In genomic region chr11:12281571-12282478, GRCh38 we compare ENCODE assay signal across 8 cellular contexts.
A peak's percentile ranks its signal among the peaks of the same experiment; 100 is the strongest.
DNase-seq lines count a peak whose midpoint lies in the region; ATAC-seq and TF ChIP-seq lines count a peak whose summit lies in the region.

No MANE protein-coding gene starts in this region.

- no peaks in the 10 kb centered on the region for H3K36me3 Mint-ChIP-seq in activated T-cell treated with anti-CD3 and anti-CD28 coated beads, Interleukin-2, amount 50 U/mL, for 24 hours (ENCODE audit: low read depth)
- H3K36me3 Mint-ChIP-seq in nephron progenitor cell (ENCODE audit: low read depth), result no peaks in the 10 kb centered on the region

- H3K9ac ChIP-seq in fibroblast of lung (ENCODE audit: insufficient read depth, low read length), result no peak overlapping the region

- H3K36me3 ChIP-seq in Panc1 (ENCODE audit: control insufficient read depth, insufficient read depth, low read length), result no peaks in the 10 kb centered on the region
- H3K36me3 ChIP-seq in fibroblast of lung (ENCODE audit: control insufficient read depth, insufficient read depth, low read length), result no peaks in the 10 kb centered on the region

- no peak overlapping the region for H3K4me3 Mint-ChIP-seq in activated T-cell treated with anti-CD3 and anti-CD28 coated beads, Interleukin-2, amount 50 U/mL, for 24 hours
- no peak overlapping the region for H3K4me3 Mint-ChIP-seq in nephron progenitor cell

- intact Hi-C loops in Panc1 (cut with micrococcal nuclease; ENCODE audit: unreplicated experiment), result loop anchor here (1.0 to 5.0 kb wide), 2 partner anchors 235 to 485 kb away; no protein-coding TSS in a partner anchor

- peak overlapping the region; percentile 45 for H3K27ac Mint-ChIP-seq in activated T-cell treated with anti-CD3 and anti-CD28 coated beads, Interleukin-2, amount 50 U/mL, for 24 hours
- no peak overlapping the region for H3K27ac Mint-ChIP-seq in nephron progenitor cell

- no peaks in the 10 kb centered on the region for H3K9me3 Mint-ChIP-seq in activated T-cell treated with anti-CD3 and anti-CD28 coated beads, Interleukin-2, amount 50 U/mL, for 24 hours
- no peaks in the 10 kb centered on the region for H3K9me3 Mint-ChIP-seq in nephron progenitor cell

- POLR2A ChIA-PET in Panc1 (lab: Charles Lee), result interaction anchor here (0.7 kb wide), 1 partner anchor 838 kb away, joined by 4 read pairs; no protein-coding TSS in a partner anchor

- in situ Hi-C loops in Panc1 (cut with HindIII; ENCODE audit: low pct_unique_long_range_greater_than_20kb, low sequenced_read_pairs), result no loop called here

- H3K9me3 ChIP-seq in Panc1 (ENCODE audit: control insufficient read depth, insufficient read depth, low read depth, low read length), result no peaks in the 10 kb centered on the region
- H3K9me3 ChIP-seq in fibroblast of lung (ENCODE audit: control insufficient read depth, insufficient read depth, low read depth, low read length), result no peaks in the 10 kb centered on the region

- CTCF ChIA-PET in Panc1 (lab: Charles Lee), result interaction anchor here (0.6 to 1.2 kb wide), 12 partner anchors 15 to 390 kb away, joined by 3 to 12 read pairs (median 3); no protein-coding TSS in a partner anchor

- peak overlapping the region; percentile 30 for H2AFZ ChIP-seq in fibroblast of lung (ENCODE audit: low read length)

- H3K4me3 ChIP-seq in HL-60 (replicated peaks; ENCODE audit: insufficient read depth, low read length) (no peak overlapping the region), Panc1 (ENCODE audit: low read depth in 2 of 2, low read length in 2 of 2) (no peak overlapping the region), fibroblast of lung (replicated peaks in 1 of 4; ENCODE audit: control extremely low read depth in 1 of 4, insufficient read depth in 1 of 4, low read depth in 3 of 4, low read length in 4 of 4) (no peak overlapping the region)

- no peak overlapping the region for H3K4me2 ChIP-seq in fibroblast of lung (ENCODE audit: extremely low read depth, insufficient read depth, low read length)

- no peaks in the 10 kb centered on the region for H3K27me3 Mint-ChIP-seq in activated T-cell treated with anti-CD3 and anti-CD28 coated beads, Interleukin-2, amount 50 U/mL, for 24 hours
- peaks cover 41% of the 10 kb centered on the region for H3K27me3 Mint-ChIP-seq in nephron progenitor cell (ENCODE audit: low read depth, poor library complexity)

- H3K27me3 ChIP-seq in HL-60 (ENCODE audit: insufficient read depth, poor library complexity, severe bottlenecking) (no peaks in the 10 kb centered on the region), Panc1 (ENCODE audit: control insufficient read depth, insufficient read depth, low read length) (no peaks in the 10 kb centered on the region), fibroblast of lung (ENCODE audit: control insufficient read depth, insufficient read depth, low read length) (no peaks in the 10 kb centered on the region)

- H3K79me2 ChIP-seq in fibroblast of lung (ENCODE audit: control insufficient read depth, insufficient read depth, low read length), result no peaks in the 10 kb centered on the region

- peaks cover 25% of the 10 kb centered on the region for H3K4me1 ChIP-seq in Panc1 (ENCODE audit: control insufficient read depth, insufficient read depth, low read length)
- peaks cover 36% of the 10 kb centered on the region for H3K4me1 ChIP-seq in fibroblast of lung (ENCODE audit: control insufficient read depth, extremely low read depth, insufficient read depth, low read length)

- H3K27ac ChIP-seq in HL-60 (replicated peaks) (no peak overlapping the region), Panc1 (ENCODE audit: low read length) (peak overlapping the region; percentile 56), fibroblast of lung (ENCODE audit: insufficient read depth, low read length) (peak overlapping the region; percentile 36)

- peak; percentile 89 for DNase-seq in ELF-1 (ENCODE audit: low read depth, low spot score)
- peak; percentile 52 to 74 for DNase-seq in HL-60 (ENCODE audit: low read depth in 1 of 2, low spot score in 1 of 2)
- peak; percentile 67 for DNase-seq in Panc1 (ENCODE audit: low read depth, low spot score)
- DNase-seq in activated T-cell treated with anti-CD3 and anti-CD28 coated beads, Interleukin-2, amount 50 U/mL, for 24 hours, result peak; percentile 85
- peak; percentile 75 to 85 for DNase-seq in fibroblast of lung (ENCODE audit: low read depth in 2 of 2)
- peak; percentile 89 for DNase-seq in nephron progenitor cell
- peak; percentile 61 for DNase-seq in stimulated activated naive CD4-positive, alpha-beta T cell treated with Interleukin-2 at 50 U/mL for 16 hours (lab: John Stamatoyannopoulos, UW)

- H4K20me1 ChIP-seq in fibroblast of lung (ENCODE audit: control insufficient read depth, extremely low read depth, insufficient read depth, low read length), result no peaks in the 10 kb centered on the region

- no TSS peak for BruUV-seq in Panc1 (replicated peaks; lab: Mats Ljungman, UMichigan)

- peak; percentile 78 for ATAC-seq in Panc1
- no peak for ATAC-seq in HG02970 (IDR thresholded peaks at IDR 0.05; ENCODE audit: low FRiP score, unreplicated experiment)

- TF ChIP-seq CTCF in HL-60 (IDR thresholded peaks at IDR 0.05; ENCODE audit: insufficient read depth, low read length) (peak; percentile 82), Panc1 (IDR thresholded peaks at IDR 0.05) (peak; percentile 94), fibroblast of lung (conservative IDR thresholded peaks at IDR 0.05 in 1 of 2, IDR thresholded peaks at IDR 0.05 in 1 of 2; ENCODE audit: low read depth in 1 of 2, low read length in 2 of 2) (peak; percentile 95 to 96), nephron progenitor cell (IDR thresholded peaks at IDR 0.05) (peak; percentile 95)

- peaks cover 21% of the 10 kb centered on the region for H3K4me1 Mint-ChIP-seq in activated T-cell treated with anti-CD3 and anti-CD28 coated beads, Interleukin-2, amount 50 U/mL, for 24 hours (ENCODE audit: low read depth)
- peaks cover 7% of the 10 kb centered on the region for H3K4me1 Mint-ChIP-seq in nephron progenitor cell
